In genomic region chr9:18141681-18142080, GRCh38 we compare ENCODE assay signal across 33 cellular contexts.
"Had no signal": no experiment of that assay in that cellular context is flagged by ENCODE, and none has a peak within 500 bp of the region (broad histone marks: within the 10 kb centered on the region; RNA-seq: fewer than 3 reads in every experiment).

No MANE protein-coding gene starts in this region.

- H3K4me2 ChIP-seq: PC-9 had no signal

- H3K36me3 Mint-ChIP-seq: T-cell had no signal

- H3K4me3 ChIP-seq: MG63, PC-9, SJSA1, SK-N-MC had no signal

- H3K4me3 Mint-ChIP-seq: T-cell had no signal

- H3K27ac ChIP-seq: PC-9, RWPE1, SJSA1, SK-N-MC had no signal

- H3K4me1 ChIP-seq: SJSA1 had no signal

- H3K27ac Mint-ChIP-seq: T-cell had no signal

- H3K9me3 ChIP-seq: MG63, SJSA1 had no signal

- H3K36me3 ChIP-seq: MG63, SJSA1 had no signal

- ATAC-seq: Panc1, Right ventricle myocardium inferior, SK-N-SH treated with all-trans-retinoic acid at 6 μM for 48 hours, T-cell had no signal

- H2AFZ ChIP-seq: PC-9 had no signal

- H3K4me1 Mint-ChIP-seq: T-cell had no signal

- DNase-seq: Kasumi-1, KG1, MG63, NCI-H1048, NCI-H1092 treated with DMSO at 0.1 percent for 48 hours, NCI-H1105 treated with DMSO at 0.1 percent for 48 hours, NCI-H1417, NCI-H1436, NCI-H146, NCI-H1694, NCI-H187, NCI-H1930, NCI-H2029 treated with DMSO at 0.1 percent for 48 hours, NCI-H2081 treated with DMSO at 0.1 percent for 48 hours, NCI-H2107, NCI-H2171, NCI-H226, NCI-H446 treated with DMSO at 0.1 percent for 48 hours, NCI-H510A, NCI-H524, NCI-H526, NCI-H69, NCI-H748 treated with DMSO at 0.1 percent for 48 hours, NCI-H82, PC-9, SHP77 treated with DMSO at 0.1 percent for 48 hours, T-cell had no signal

- H3K27me3 Mint-ChIP-seq: T-cell had no signal

- H3K27me3 ChIP-seq: SJSA1 had no signal
